Comparison of ENCODE assay signal across 20 cellular contexts in genomic region chr3:190238871-190239270, GRCh38.
"Had no signal": no experiment of that assay in that cellular context is flagged by ENCODE, and none has a peak within 500 bp of the region (broad histone marks: within the 10 kb centered on the region; RNA-seq: fewer than 3 reads in every experiment).

No MANE protein-coding gene starts in this region.

- H3K79me2 ChIP-seq: hepatocyte had no signal

- H3K36me3 ChIP-seq: pancreas, right lobe of liver, tibial nerve, upper lobe of right lung, vagina had no signal

- H3K4me1 Mint-ChIP-seq: naive thymus-derived CD4-positive, alpha-beta T cell; stimulated activated naive B cell treated with anti-CD40 and anti-IgM and Interleukin-4, amounts not matched to agents 10 μg/mL and 1 μg/mL and 100 μg/mL, for 72 hours; stimulated activated naive CD8-positive, alpha-beta T cell treated with anti-CD3 and anti-CD28 coated beads, Interleukin-15, amount 100 ng/mL, for 72 hours had no signal

- H3K27me3 ChIP-seq: foreskin keratinocyte, hepatocyte, pancreas, right lobe of liver, testis, tibial nerve, upper lobe of right lung, vagina had no signal

- H3K4me1 ChIP-seq: foreskin keratinocyte, pancreas, psoas muscle, right lobe of liver, testis, tibial nerve, upper lobe of right lung, vagina had no signal

- H3K4me2 ChIP-seq: hepatocyte had no signal

- H3K36me3 Mint-ChIP-seq: stimulated activated naive B cell treated with anti-CD40 and anti-IgM and Interleukin-4, amounts not matched to agents 10 μg/mL and 1 μg/mL and 100 μg/mL, for 72 hours had no signal

- H3K9me3 ChIP-seq: pancreas, right lobe of liver, testis had no signal

- DNase-seq: effector memory CD8-positive, alpha-beta T cell; foreskin keratinocyte; head of caudate nucleus; kidney glomerular epithelial cell; naive thymus-derived CD4-positive, alpha-beta T cell; nucleus accumbens; pancreas; psoas muscle; retina; right lobe of liver; stimulated activated CD4-positive, alpha-beta T cell treated with anti-CD3 and anti-CD28 coated beads, Interleukin-2, amount 100 ng/mL, for 24 hours; stimulated activated CD4-positive, alpha-beta T cell treated with anti-CD3 and anti-CD28 coated beads, Interleukin-4, amount 100 ng/mL, for 4 hours; stimulated activated naive B cell treated with anti-CD40 and anti-IgM and Interleukin-4, amounts not matched to agents 10 μg/mL and 1 μg/mL and 100 μg/mL, for 72 hours; stimulated activated naive CD8-positive, alpha-beta T cell treated with anti-CD3 and anti-CD28 coated beads, Interleukin-15, amount 100 ng/mL, for 72 hours; testis; upper lobe of right lung had no signal

- H3K27ac Mint-ChIP-seq: dendritic cell treated with granulocyte-macrophage colony-stimulating factor and Interleukin-4, amounts not matched to agents 40 ng/mL and 50 ng/mL, for 4 days; effector memory CD8-positive, alpha-beta T cell; naive thymus-derived CD4-positive, alpha-beta T cell; stimulated activated naive B cell treated with anti-CD40 and anti-IgM and Interleukin-4, amounts not matched to agents 10 μg/mL and 1 μg/mL and 100 μg/mL, for 72 hours; stimulated activated naive CD8-positive, alpha-beta T cell treated with anti-CD3 and anti-CD28 coated beads, Interleukin-15, amount 100 ng/mL, for 72 hours had no signal

- H3K27me3 Mint-ChIP-seq: effector memory CD8-positive, alpha-beta T cell; stimulated activated naive B cell treated with anti-CD40 and anti-IgM and Interleukin-4, amounts not matched to agents 10 μg/mL and 1 μg/mL and 100 μg/mL, for 72 hours had no signal

- H3K27ac ChIP-seq: foreskin keratinocyte, hepatocyte, pancreas, psoas muscle, right lobe of liver, testis, tibial nerve, upper lobe of right lung, vagina had no signal

- H2AFZ ChIP-seq: hepatocyte had no signal

- H3K4me3 Mint-ChIP-seq: dendritic cell treated with granulocyte-macrophage colony-stimulating factor and Interleukin-4, amounts not matched to agents 40 ng/mL and 50 ng/mL, for 4 days; effector memory CD8-positive, alpha-beta T cell; naive thymus-derived CD4-positive, alpha-beta T cell; stimulated activated naive B cell treated with anti-CD40 and anti-IgM and Interleukin-4, amounts not matched to agents 10 μg/mL and 1 μg/mL and 100 μg/mL, for 72 hours; stimulated activated naive CD8-positive, alpha-beta T cell treated with anti-CD3 and anti-CD28 coated beads, Interleukin-15, amount 100 ng/mL, for 72 hours had no signal

- H3K4me3 ChIP-seq: hepatocyte, pancreas, psoas muscle, right lobe of liver, testis, tibial nerve, upper lobe of right lung, vagina had no signal
